In genomic region chr11:75398906-75399305, GRCh38 we compare ENCODE assay signal across 1 cellular context.
TF ChIP-seq lines count a peak whose summit lies in the region.

No MANE protein-coding gene starts in this region.

TF ChIP-seq in HEK293, 187 proteins besides CTCF, POLR2A, EP300 and RAD21 (continued from another document):
- TF ChIP-seq, protein P1, sequence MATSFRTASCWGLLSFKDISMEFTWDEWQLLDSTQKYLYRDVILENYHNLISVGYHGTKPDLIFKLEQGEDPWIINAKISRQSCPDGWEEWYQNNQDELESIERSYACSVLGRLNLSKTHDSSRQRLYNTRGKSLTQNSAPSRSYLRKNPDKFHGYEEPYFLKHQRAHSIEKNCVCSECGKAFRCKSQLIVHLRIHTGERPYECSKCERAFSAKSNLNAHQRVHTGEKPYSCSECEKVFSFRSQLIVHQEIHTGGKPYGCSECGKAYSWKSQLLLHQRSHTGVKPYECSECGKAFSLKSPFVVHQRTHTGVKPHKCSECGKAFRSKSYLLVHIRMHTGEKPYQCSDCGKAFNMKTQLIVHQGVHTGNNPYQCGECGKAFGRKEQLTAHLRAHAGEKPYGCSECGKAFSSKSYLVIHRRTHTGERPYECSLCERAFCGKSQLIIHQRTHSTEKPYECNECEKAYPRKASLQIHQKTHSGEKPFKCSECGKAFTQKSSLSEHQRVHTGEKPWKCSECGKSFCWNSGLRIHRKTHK (tag by site-specific recombination; IDR thresholded peaks at IDR 0.05), result no peak
- TF ChIP-seq ZNF114 (tag by site-specific recombination; IDR thresholded peaks at IDR 0.05), result no peak
- no peak for TF ChIP-seq ZNF48 (tag by site-specific recombination; IDR thresholded peaks at IDR 0.05)
- TF ChIP-seq ZNF777 (tag by site-specific recombination; IDR thresholded peaks at IDR 0.05; ENCODE audit: borderline replicate concordance), result no peak
- TF ChIP-seq ZNF626 (tag by site-specific recombination; IDR thresholded peaks at IDR 0.05), result no peak
- TF ChIP-seq ZNF157 (tag by site-specific recombination; IDR thresholded peaks at IDR 0.05), result no peak
- TF ChIP-seq YY2 (tag by site-specific recombination; IDR thresholded peaks at IDR 0.05), result no peak
- no peak for TF ChIP-seq ZNF76 (tag by site-specific recombination; IDR thresholded peaks at IDR 0.05; ENCODE audit: borderline replicate concordance, low read depth)
- TF ChIP-seq ZNF324 (tag by site-specific recombination; IDR thresholded peaks at IDR 0.05), result no peak
